ENCODE assay signal across 20 cellular contexts in the genomic region with DNA sequence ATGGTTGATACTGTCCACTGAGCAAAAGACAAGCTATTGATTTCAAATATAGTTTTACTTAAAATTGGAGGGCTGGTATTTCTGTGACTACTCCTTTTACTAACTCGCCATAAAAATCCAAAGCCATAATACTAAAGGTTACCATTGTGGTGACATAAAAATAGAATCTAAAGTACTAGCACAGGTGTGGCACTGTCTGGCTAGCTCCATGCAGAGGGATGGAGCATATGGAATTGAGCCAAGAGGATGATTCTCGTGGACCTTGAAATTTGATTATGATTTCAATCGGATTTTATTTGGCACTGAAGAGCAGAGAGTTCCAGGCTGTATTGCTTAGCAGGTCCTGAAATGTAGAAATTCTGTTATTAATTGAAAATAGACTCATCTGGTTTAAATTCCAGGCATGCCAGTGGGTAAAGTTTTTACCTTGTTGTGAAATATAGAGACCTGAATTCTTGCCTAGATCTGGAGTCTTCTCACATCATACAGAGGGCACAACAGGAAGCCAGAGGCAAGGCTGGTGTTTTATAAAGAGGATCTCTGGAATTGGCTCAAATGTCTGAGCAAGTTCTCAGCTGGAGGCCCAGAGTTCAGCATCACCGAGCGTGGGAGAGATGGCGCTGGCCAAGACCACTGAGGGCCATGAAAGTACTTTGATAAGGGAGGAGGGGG. TPM values are rescaled to one million over a fixed set of nuclear protein-coding genes. Genes with fewer than 3 reads are reported as not detected.
DNase-seq lines count a peak whose midpoint lies in the region; ATAC-seq and TF ChIP-seq lines count a peak whose summit lies in the region.
"Had no signal": no experiment of that assay in that cellular context is flagged by ENCODE, and none has a peak within 500 bp of the region (broad histone marks: within the 10 kb centered on the region; RNA-seq: fewer than 3 reads in every experiment).

No MANE protein-coding gene starts in this region.

- ATAC-seq in activated T-cell treated with anti-CD3 and anti-CD28 coated beads, Interleukin-2, amount 50 U/mL, for 72 hours (replicated peaks in 1 of 2): no peak
- ATAC-seq in HG03439 (IDR thresholded peaks at IDR 0.05; ENCODE audit: unreplicated experiment): no peak

- H3K79me2 ChIP-seq in OCI-LY7 (ENCODE audit: insufficient read depth, low read depth, low read length): no peaks in the 10 kb centered on the region

- H3K4me1 ChIP-seq in HEK293 (ENCODE audit: control insufficient read depth, insufficient read depth, low read length) (no peaks in the 10 kb centered on the region), mucosa of rectum (ENCODE audit: control insufficient read depth in 2 of 2, insufficient read depth in 2 of 2, low read length in 2 of 2) (peaks cover 38 to 42% of the 10 kb centered on the region in 2 donors), OCI-LY7 (ENCODE audit: insufficient read depth, low read length, poor library complexity, severe bottlenecking) (no peaks in the 10 kb centered on the region)

- H3K4me1 Mint-ChIP-seq in activated CD4-positive, alpha-beta T cell treated with anti-CD3 and anti-CD28 coated beads, Interleukin-2, amount 10 ng/mL, durations not matched to agents 24 days and 14 days: peaks cover 33% of the 10 kb centered on the region
- peaks cover 35% of the 10 kb centered on the region for H3K4me1 Mint-ChIP-seq in activated T-cell treated with anti-CD3 and anti-CD28 coated beads, Interleukin-2, amount 50 U/mL, for 72 hours (ENCODE audit: low read depth)

- H3K9ac ChIP-seq in mucosa of rectum (ENCODE audit: low read depth in 1 of 2, low read length in 2 of 2): peak overlapping the region in 1 of 2 donors; percentile 13

- CTCF ChIA-PET in HEK293 (lab: Yijun Ruan, JAX): interaction anchor here (0.6 kb wide), 2 partner anchors 319 to 635 kb away, joined by 4 to 5 read pairs; no protein-coding TSS in a partner anchor
- CTCF ChIA-PET in OCI-LY7 (lab: Charles Lee; ENCODE audit: unreplicated experiment): no interaction called here

- H2AFZ ChIP-seq in OCI-LY7 (ENCODE audit: low read length): no peak overlapping the region
- H2AFZ ChIP-seq: PC-9 had no signal

- no peaks in the 10 kb centered on the region for H3K9me2 ChIP-seq in OCI-LY7 (ENCODE audit: insufficient read depth, low read length)

- TF ChIP-seq CTCF in AG09309 (IDR thresholded peaks at IDR 0.05; ENCODE audit: control insufficient read depth, insufficient read depth, low read depth, low read length, missing control alignments) (no peak), HEK293 (tag by site-specific recombination; IDR thresholded peaks at IDR 0.05) (no peak), cardiac fibroblast (IDR thresholded peaks at IDR 0.05; ENCODE audit: low read depth, low read length) (no peak), OCI-LY7 (conservative IDR thresholded peaks at IDR 0.05; ENCODE audit: low read length) (no peak)

- no peaks in the 10 kb centered on the region for H3K9me3 Mint-ChIP-seq in activated CD4-positive, alpha-beta T cell treated with anti-CD3 and anti-CD28 coated beads, Interleukin-2, amount 10 ng/mL, durations not matched to agents 24 days and 14 days
- H3K9me3 Mint-ChIP-seq in activated T-cell treated with anti-CD3 and anti-CD28 coated beads, Interleukin-2, amount 50 U/mL, for 72 hours: peaks cover 0 to 1% of the 10 kb centered on the region in 2 donors
- H3K9me3 Mint-ChIP-seq: nephron progenitor cell; stimulated activated naive CD8-positive, alpha-beta T cell treated with anti-CD3 and anti-CD28 coated beads, Interleukin-15, Interleukin-2, amounts not matched to agents 100 ng/mL and 50 ng/mL, for 24 hours had no signal

- H3K27ac ChIP-seq in HEK293 (ENCODE audit: extremely low read depth, low read depth, low read length): no peak overlapping the region
- peak overlapping the region; percentile 66 to 83 for H3K27ac ChIP-seq in mucosa of rectum (ENCODE audit: low read depth in 2 of 2, low read length in 2 of 2)
- no peak overlapping the region for H3K27ac ChIP-seq in OCI-LY7 (ENCODE audit: low read depth, low read length, poor library complexity, severe bottlenecking)
- H3K27ac ChIP-seq: PC-9 had no signal

- H3K27me3 Mint-ChIP-seq in activated CD4-positive, alpha-beta T cell treated with anti-CD3 and anti-CD28 coated beads, Interleukin-2, amount 10 ng/mL, durations not matched to agents 24 days and 14 days: no peaks in the 10 kb centered on the region
- no peaks in the 10 kb centered on the region for H3K27me3 Mint-ChIP-seq in activated T-cell treated with anti-CD3 and anti-CD28 coated beads, Interleukin-2, amount 50 U/mL, for 72 hours (ENCODE audit: low read depth)
- H3K27me3 Mint-ChIP-seq: stimulated activated naive CD8-positive, alpha-beta T cell treated with anti-CD3 and anti-CD28 coated beads, Interleukin-15, Interleukin-2, amounts not matched to agents 100 ng/mL and 50 ng/mL, for 24 hours had no signal

- no peak overlapping the region for H3K4me3 Mint-ChIP-seq in activated CD4-positive, alpha-beta T cell treated with anti-CD3 and anti-CD28 coated beads, Interleukin-2, amount 10 ng/mL, durations not matched to agents 24 days and 14 days
- no peak overlapping the region for H3K4me3 Mint-ChIP-seq in activated T-cell treated with anti-CD3 and anti-CD28 coated beads, Interleukin-2, amount 50 U/mL, for 72 hours
- H3K4me3 Mint-ChIP-seq: nephron progenitor cell; stimulated activated naive CD8-positive, alpha-beta T cell treated with anti-CD3 and anti-CD28 coated beads, Interleukin-15, Interleukin-2, amounts not matched to agents 100 ng/mL and 50 ng/mL, for 24 hours had no signal

- H4K20me1 ChIP-seq in OCI-LY7 (ENCODE audit: insufficient read depth, low read length): no peaks in the 10 kb centered on the region

- no TSS peak for BruUV-seq in OCI-LY7 (replicated peaks; lab: Mats Ljungman, UMichigan)

- DNase-seq in AG09309 (ENCODE audit: low read depth): peak; percentile 54
- DNase-seq in cardiac fibroblast (ENCODE audit: low read depth in 2 of 2): peak; percentile 19 to 25
- no peak for DNase-seq in activated CD4-positive, alpha-beta T cell treated with anti-CD3 and anti-CD28 coated beads, Interleukin-2, amount 10 ng/mL, durations not matched to agents 24 days and 14 days
- DNase-seq in activated T-cell treated with anti-CD3 and anti-CD28 coated beads, Interleukin-2, amount 50 U/mL, for 72 hours: no peak
- DNase-seq in OCI-LY7 (ENCODE audit: low spot score): no peak
- DNase-seq: activated CD4-positive, alpha-beta T cell treated with anti-CD3 and anti-CD28 coated beads for 1 hour; anterior cingulate cortex; dermis blood vessel endothelial cell; MM.1S; NCI-H2029; NCI-H524 treated with DMSO at 0.1 percent for 48 hours; nephron progenitor cell; T-helper 9 cell had no signal

- H3K36me3 Mint-ChIP-seq in activated CD4-positive, alpha-beta T cell treated with anti-CD3 and anti-CD28 coated beads, Interleukin-2, amount 10 ng/mL, durations not matched to agents 24 days and 14 days (ENCODE audit: low read depth): no peaks in the 10 kb centered on the region
- no peaks in the 10 kb centered on the region for H3K36me3 Mint-ChIP-seq in activated T-cell treated with anti-CD3 and anti-CD28 coated beads, Interleukin-2, amount 50 U/mL, for 72 hours (ENCODE audit: insufficient read depth in 2 of 2)

- H3K4me3 ChIP-seq in AG09309 (ENCODE audit: control insufficient read depth, low read depth, low read length) (no peak overlapping the region), HEK293 (ENCODE audit: low read depth, low read length) (no peak overlapping the region), cardiac fibroblast (replicated peaks in 1 of 2; ENCODE audit: low read depth in 2 of 2, low read length in 2 of 2) (no peak overlapping the region), mucosa of rectum (ENCODE audit: low read length in 2 of 2) (peak overlapping the region in 1 of 2 donors; percentile 17), OCI-LY7 (ENCODE audit: low read depth, low read length, poor library complexity, severe bottlenecking) (no peak overlapping the region)
- H3K4me3 ChIP-seq: PC-9 had no signal

- no peak overlapping the region for H3K4me2 ChIP-seq in OCI-LY7 (ENCODE audit: low read length)
- H3K4me2 ChIP-seq: PC-9 had no signal

- no peaks in the 10 kb centered on the region for H3K36me3 ChIP-seq in HEK293 (ENCODE audit: control insufficient read depth in 2 of 2, insufficient read depth in 1 of 2, low read length in 2 of 2)
- no peaks in the 10 kb centered on the region for H3K36me3 ChIP-seq in mucosa of rectum (ENCODE audit: control insufficient read depth in 2 of 2, insufficient read depth in 2 of 2, low read length in 2 of 2)
- no peaks in the 10 kb centered on the region for H3K36me3 ChIP-seq in OCI-LY7 (ENCODE audit: insufficient read depth, low read length)

- intact Hi-C loops in activated CD4-positive, alpha-beta T cell treated with anti-CD3 and anti-CD28 coated beads, Interleukin-2, amount 10 ng/mL, durations not matched to agents 24 days and 14 days (cut with micrococcal nuclease): no loop called here
- intact Hi-C loops in OCI-LY7 (cut with micrococcal nuclease; ENCODE audit: unreplicated experiment): no loop called here

- H3K27ac Mint-ChIP-seq in activated CD4-positive, alpha-beta T cell treated with anti-CD3 and anti-CD28 coated beads, Interleukin-2, amount 10 ng/mL, durations not matched to agents 24 days and 14 days: no peak overlapping the region
- no peak overlapping the region for H3K27ac Mint-ChIP-seq in activated T-cell treated with anti-CD3 and anti-CD28 coated beads, Interleukin-2, amount 50 U/mL, for 72 hours
- H3K27ac Mint-ChIP-seq: nephron progenitor cell; stimulated activated naive CD8-positive, alpha-beta T cell treated with anti-CD3 and anti-CD28 coated beads, Interleukin-15, Interleukin-2, amounts not matched to agents 100 ng/mL and 50 ng/mL, for 24 hours had no signal

- POLR2A ChIA-PET in HEK293 (lab: Yijun Ruan, JAX): no interaction called here
- POLR2A ChIA-PET in OCI-LY7 (lab: Charles Lee): interaction anchor here (0.7 kb wide), 1 partner anchor 580 kb away, joined by 3 read pairs; no protein-coding TSS in a partner anchor

- no peaks in the 10 kb centered on the region for H3K27me3 ChIP-seq in mucosa of rectum (ENCODE audit: control insufficient read depth in 2 of 2, insufficient read depth in 2 of 2, low read length in 2 of 2)

- no peaks in the 10 kb centered on the region for H3K9me3 ChIP-seq in HEK293 (ENCODE audit: control insufficient read depth, insufficient read depth, low read depth, low read length)
- no peaks in the 10 kb centered on the region for H3K9me3 ChIP-seq in mucosa of rectum (ENCODE audit: control insufficient read depth in 2 of 2, low read length in 2 of 2)
- H3K9me3 ChIP-seq in OCI-LY7 (ENCODE audit: low read length): no peaks in the 10 kb centered on the region

RNA-seq across cellular contexts. Expression of a gene that starts 29.9 kb away (rescaled TPM):
- 113 and 119 TPM in 2 replicates for total RNA-seq in activated CD4-positive, alpha-beta T cell treated with anti-CD3 and anti-CD28 coated beads, Interleukin-2, amount 10 ng/mL, durations not matched to agents 24 days and 14 days
- total RNA-seq in activated T-cell treated with anti-CD3 and anti-CD28 coated beads, Interleukin-2, amount 50 U/mL, for 72 hours: 100 to 1,000 TPM; 104 to 105 TPM
- total RNA-seq in OCI-LY7 (2014; rRNA removed; shearing (Covaris generic)): 43.8 and 48.4 TPM in 2 replicates
- total RNA-seq in OCI-LY7 (2022): 79.5 and 82.3 TPM in 2 replicates

RNA-seq across cellular contexts. Expression of a gene that starts 58.1 kb away (rescaled TPM):
- total RNA-seq in activated CD4-positive, alpha-beta T cell treated with anti-CD3 and anti-CD28 coated beads, Interleukin-2, amount 10 ng/mL, durations not matched to agents 24 days and 14 days: not detected in 2 replicates
- not detected for total RNA-seq in activated T-cell treated with anti-CD3 and anti-CD28 coated beads, Interleukin-2, amount 50 U/mL, for 72 hours
- not detected in 2 replicates for total RNA-seq in OCI-LY7 (2014; rRNA removed; shearing (Covaris generic))
- total RNA-seq in OCI-LY7 (2022): not detected in 2 replicates
- total RNA-seq: dermis blood vessel endothelial cell, glomerular endothelial cell, PC-9, SK-MEL-5 had no signal

Comparison
In these comparisons a context has a peak if more than half of its experiments do, and no peak if none do; other contexts are left out.
1. DNase-seq: peak in AG09309 (single experiment) and cardiac fibroblast (2 of 2); none in activated CD4-positive, alpha-beta T cell treated with anti-CD3 and anti-CD28 coated beads, Interleukin-2, amount 10 ng/mL, durations not matched to agents 24 days and 14 days (single experiment), activated T-cell treated with anti-CD3 and anti-CD28 coated beads, Interleukin-2, amount 50 U/mL, for 72 hours (0 of 2) and OCI-LY7 (single experiment).
2. H3K27ac ChIP-seq: peak in mucosa of rectum (2 of 2); none in HEK293 (single experiment) and OCI-LY7 (single experiment).